Comparison of ENCODE assay signal across 6 cellular contexts in genomic region chr7:117205856-117206255, GRCh38.
"Had no signal": no experiment of that assay in that cellular context is flagged by ENCODE, and none has a peak within 500 bp of the region (broad histone marks: within the 10 kb centered on the region; RNA-seq: fewer than 3 reads in every experiment).

No MANE protein-coding gene starts in this region.

- H3K9me3 Mint-ChIP-seq: GM23338, H9, IgD-negative memory B cell had no signal

- H3K27me3 Mint-ChIP-seq: IgD-negative memory B cell had no signal

- H3K4me2 ChIP-seq: GM23338 had no signal

- H2AFZ ChIP-seq: GM23338 had no signal

- H3K4me3 ChIP-seq: GM23338 had no signal

- H3K4me1 Mint-ChIP-seq: IgD-negative memory B cell had no signal

- DNase-seq: H9, HCEC 1CT, KG1 had no signal

- ATAC-seq: GM23338, HepG2 had no signal

- H3K4me3 Mint-ChIP-seq: GM23338, H9, IgD-negative memory B cell had no signal

- H3K27ac Mint-ChIP-seq: GM23338, H9, IgD-negative memory B cell had no signal
